ENCODE assay signal across 12 cellular contexts in genomic region chr11:78698612-78699011, GRCh38.
DNase-seq lines count a peak whose midpoint lies in the region; ATAC-seq and TF ChIP-seq lines count a peak whose summit lies in the region.
"Had no signal": no experiment of that assay in that cellular context is flagged by ENCODE, and none has a peak within 500 bp of the region (broad histone marks: within the 10 kb centered on the region; RNA-seq: fewer than 3 reads in every experiment).

No MANE protein-coding gene starts in this region.

- no TSS peak for BruUV-seq in Calu3 (replicated peaks; lab: Mats Ljungman, UMichigan)

- H3K27me3 Mint-ChIP-seq in osteocyte (ENCODE audit: unreplicated experiment) (no peaks in the 10 kb centered on the region), Calu3 (ENCODE audit: unreplicated experiment) (peaks cover 85% of the 10 kb centered on the region)
- H3K27me3 Mint-ChIP-seq in natural killer cell treated with Interleukin-12 subunit alpha and Interleukin-12 subunit beta and Interleukin-15 and Interleukin-18, amount 100 ng/mL, for 72 hours: peaks cover 17 to 19% of the 10 kb centered on the region in 2 donors

- H3K27ac Mint-ChIP-seq in osteocyte (ENCODE audit: unreplicated experiment) (peak overlapping the region; percentile 78), Calu3 (ENCODE audit: unreplicated experiment) (no peak overlapping the region)
- no peak overlapping the region for H3K27ac Mint-ChIP-seq in natural killer cell treated with Interleukin-12 subunit alpha and Interleukin-12 subunit beta and Interleukin-15 and Interleukin-18, amount 100 ng/mL, for 72 hours
- H3K27ac Mint-ChIP-seq: dendritic cell treated with granulocyte-macrophage colony-stimulating factor and Interleukin-4, amounts not matched to agents 40 ng/mL and 50 ng/mL, for 4 days had no signal

- no peaks in the 10 kb centered on the region; the same call in 1 of the 2 replicates for H3K9me3 ChIP-seq in BE2C
- H3K9me3 ChIP-seq: gastrocnemius medialis had no signal

- TF ChIP-seq CTCF in BE2C (IDR thresholded peaks at IDR 0.05; ENCODE audit: low read depth, low read length) (no peak), osteocyte (IDR thresholded peaks at IDR 0.05) (no peak), Calu3 (IDR thresholded peaks at IDR 0.05; ENCODE audit: unreplicated experiment) (no peak)

- intact Hi-C loops in Calu3 (cut with micrococcal nuclease; ENCODE audit: unreplicated experiment): no loop called here

- H3K4me3 Mint-ChIP-seq in osteocyte (ENCODE audit: unreplicated experiment): no peak overlapping the region
- H3K4me3 Mint-ChIP-seq in natural killer cell treated with Interleukin-12 subunit alpha and Interleukin-12 subunit beta and Interleukin-15 and Interleukin-18, amount 100 ng/mL, for 72 hours: no peak overlapping the region
- no peak overlapping the region for H3K4me3 Mint-ChIP-seq in Calu3 (ENCODE audit: low read depth, unreplicated experiment)
- H3K4me3 Mint-ChIP-seq: dendritic cell treated with granulocyte-macrophage colony-stimulating factor and Interleukin-4, amounts not matched to agents 40 ng/mL and 50 ng/mL, for 4 days had no signal

- H3K4me1 Mint-ChIP-seq in osteocyte (ENCODE audit: unreplicated experiment) (peaks cover 62% of the 10 kb centered on the region), Calu3 (ENCODE audit: low read depth, unreplicated experiment) (no peaks in the 10 kb centered on the region)
- no peaks in the 10 kb centered on the region for H3K4me1 Mint-ChIP-seq in natural killer cell treated with Interleukin-12 subunit alpha and Interleukin-12 subunit beta and Interleukin-15 and Interleukin-18, amount 100 ng/mL, for 72 hours (ENCODE audit: low read depth in 2 of 2)

- no peaks in the 10 kb centered on the region for H3K27me3 ChIP-seq in BE2C
- H3K27me3 ChIP-seq: gastrocnemius medialis had no signal

- peaks cover 17% of the 10 kb centered on the region for H3K36me3 Mint-ChIP-seq in osteocyte (ENCODE audit: unreplicated experiment)
- H3K36me3 Mint-ChIP-seq in natural killer cell treated with Interleukin-12 subunit alpha and Interleukin-12 subunit beta and Interleukin-15 and Interleukin-18, amount 100 ng/mL, for 72 hours: no peaks in the 10 kb centered on the region
- H3K36me3 Mint-ChIP-seq in Calu3 (ENCODE audit: insufficient read depth, unreplicated experiment): no peaks in the 10 kb centered on the region

- H3K4me3 ChIP-seq in BE2C (ENCODE audit: low read depth, low read length): no peak overlapping the region
- H3K4me3 ChIP-seq: gastrocnemius medialis had no signal

- DNase-seq in BE2C (peak; percentile 65), T1000 (lab: John Stamatoyannopoulos, UW) (peak; percentile 5), fibroblast of peridontal ligament (ENCODE audit: extremely low read depth) (peak; percentile 54), osteocyte (ENCODE audit: extremely low spot score, unreplicated experiment) (no peak), NCI-H345 (lab: John Stamatoyannopoulos, UW) (no peak), Calu3 (no peak), NCI-H2029 (lab: John Stamatoyannopoulos, UW) (no peak)
- DNase-seq in natural killer cell treated with Interleukin-12 subunit alpha and Interleukin-12 subunit beta and Interleukin-15 and Interleukin-18, amount 100 ng/mL, for 72 hours (ENCODE audit: low spot score): no peak
- DNase-seq: activated gamma-delta T cell treated with Interleukin-2 at 50 U/mL for 16 hours, NCI-H2171 treated with DMSO at 0.1 percent for 48 hours had no signal

- peaks cover 48% of the 10 kb centered on the region for H3K36me3 ChIP-seq in BE2C
- H3K36me3 ChIP-seq: gastrocnemius medialis had no signal

- no peak for ATAC-seq in natural killer cell treated with Interleukin-12 subunit alpha and Interleukin-12 subunit beta and Interleukin-15 and Interleukin-18, amount 100 ng/mL, for 72 hours
- ATAC-seq: gastrocnemius medialis had no signal

- H3K4me1 ChIP-seq in BE2C: peaks cover 15% of the 10 kb centered on the region
- H3K4me1 ChIP-seq: gastrocnemius medialis had no signal

- CTCF ChIA-PET in Calu3 (lab: Charles Lee): interaction anchor here (0.5 kb wide), 1 partner anchor 420 kb away, joined by 4 read pairs; no protein-coding TSS in a partner anchor

- no peaks in the 10 kb centered on the region for H3K9me3 Mint-ChIP-seq in osteocyte (ENCODE audit: unreplicated experiment)
- H3K9me3 Mint-ChIP-seq in natural killer cell treated with Interleukin-12 subunit alpha and Interleukin-12 subunit beta and Interleukin-15 and Interleukin-18, amount 100 ng/mL, for 72 hours: no peaks in the 10 kb centered on the region
- H3K9me3 Mint-ChIP-seq in Calu3 (ENCODE audit: low read depth, unreplicated experiment): no peaks in the 10 kb centered on the region
- H3K9me3 Mint-ChIP-seq: dendritic cell treated with granulocyte-macrophage colony-stimulating factor and Interleukin-4, amounts not matched to agents 40 ng/mL and 50 ng/mL, for 4 days had no signal

Comparison
In these comparisons a context has a peak if more than half of its experiments do, and no peak if none do; other contexts are left out.
1. DNase-seq: peak in BE2C (single experiment), T1000 (single experiment) and fibroblast of peridontal ligament (single experiment); none in osteocyte (single experiment), NCI-H345 (single experiment), natural killer cell treated with Interleukin-12 subunit alpha and Interleukin-12 subunit beta and Interleukin-15 and Interleukin-18, amount 100 ng/mL, for 72 hours (single experiment), Calu3 (single experiment) and NCI-H2029 (single experiment).